ENCODE assay signal across 8 cellular contexts in the genomic region with DNA sequence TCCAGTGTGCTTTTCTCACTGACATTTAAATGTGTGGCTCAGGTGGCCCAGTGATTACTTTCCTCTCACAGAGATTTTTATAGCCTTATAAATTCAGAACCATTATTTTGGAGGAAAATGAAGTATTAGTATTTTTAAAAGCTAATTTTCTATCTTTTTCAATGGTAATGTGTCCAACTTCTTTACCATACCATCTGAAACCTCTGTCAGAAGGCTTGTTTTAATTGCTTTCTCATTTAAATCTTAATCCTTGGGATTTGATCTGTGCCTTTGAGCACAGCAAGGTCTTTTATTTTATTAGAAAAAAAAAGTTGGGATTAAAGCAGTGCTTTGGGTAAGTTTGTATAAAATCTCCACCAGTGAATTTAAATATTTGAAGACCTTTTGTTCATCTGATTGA.
"Had no signal": no experiment of that assay in that cellular context is flagged by ENCODE, and none has a peak within 500 bp of the region (broad histone marks: within the 10 kb centered on the region; RNA-seq: fewer than 3 reads in every experiment).

No MANE protein-coding gene starts in this region.

- H3K4me3 ChIP-seq: GM23248, GM23338 had no signal

- ATAC-seq: GM23338, HCT116 had no signal

- H3K9me3 Mint-ChIP-seq: H9 had no signal

- H3K4me3 Mint-ChIP-seq: GM23338, H9, HFFc6 had no signal

- H3K4me1 Mint-ChIP-seq: GM23338, H9 had no signal

- H3K27ac Mint-ChIP-seq: GM23338, H9, HFFc6 had no signal

- DNase-seq: GM23248, GOT3, H7, H9, HCEC 1CT, HFFc6 had no signal
